Comparison of ENCODE assay signal across 2 cellular contexts in genomic region chr2:27280826-27281225, GRCh38.
TF ChIP-seq lines count a peak whose summit lies in the region.

No MANE protein-coding gene starts in this region.

TF ChIP-seq in IMR-90, 13 proteins besides CTCF, POLR2A, EP300 and RAD21:
- TF ChIP-seq MAFK (IDR thresholded peaks at IDR 0.05; ENCODE audit: low read depth, low read length) (no peak), ELK1 (IDR thresholded peaks at IDR 0.05; ENCODE audit: borderline replicate concordance, low read depth, low read length) (no peak), MAZ (IDR thresholded peaks at IDR 0.05; ENCODE audit: borderline replicate concordance, low read depth, low read length) (no peak), RFX5 (IDR thresholded peaks at IDR 0.05; ENCODE audit: low read depth, low read length) (no peak), CHD1 (IDR thresholded peaks at IDR 0.05; ENCODE audit: low read depth, low read length) (no peak), BHLHE40 (IDR thresholded peaks at IDR 0.05; ENCODE audit: low read depth, low read length) (no peak), NFE2L2 (IDR thresholded peaks at IDR 0.05; ENCODE audit: low read depth, low read length) (no peak), FOS (IDR thresholded peaks at IDR 0.05; ENCODE audit: low read depth, low read length) (no peak), RCOR1 (IDR thresholded peaks at IDR 0.05; ENCODE audit: insufficient replicate concordance, low read length) (no peak), MXI1 (IDR thresholded peaks at IDR 0.05; ENCODE audit: borderline replicate concordance, low read depth, low read length) (no peak), USF2 (IDR thresholded peaks at IDR 0.05; ENCODE audit: low read depth, low read length) (no peak), CEBPB (IDR thresholded peaks at IDR 0.05; ENCODE audit: low read depth, low read length) (no peak), SMC3 (IDR thresholded peaks at IDR 0.05; ENCODE audit: low read depth, low read length) (no peak)

TF ChIP-seq in endothelial cell of umbilical vein, 7 proteins besides CTCF, POLR2A, EP300 and RAD21:
- TF ChIP-seq EZH2 (IDR thresholded peaks at IDR 0.05; ENCODE audit: borderline replicate concordance, low read depth, low read length, severe bottlenecking) (no peak), GATA2 (IDR thresholded peaks at IDR 0.05; ENCODE audit: insufficient read depth, insufficient read length, low read depth, low read length) (no peak), FOS (IDR thresholded peaks at IDR 0.05; ENCODE audit: borderline replicate concordance, insufficient read depth, low read length) (no peak), MYC (IDR thresholded peaks at IDR 0.05; ENCODE audit: low read depth, low read length) (no peak), MAX (IDR thresholded peaks at IDR 0.05; ENCODE audit: insufficient read depth, insufficient read length) (no peak), POLR2AphosphoS5 (IDR thresholded peaks at IDR 0.05; ENCODE audit: insufficient read depth, low read depth, low read length) (no peak), JUN (IDR thresholded peaks at IDR 0.05; ENCODE audit: borderline replicate concordance, insufficient read depth, insufficient read length, low read depth) (no peak)
